ENCODE assay signal across 8 cellular contexts in genomic region chr12:30926243-30927209, GRCh38. TPM values are rescaled to one million over a fixed set of nuclear protein-coding genes. Genes with fewer than 3 reads are reported as not detected.
DNase-seq lines count a peak whose midpoint lies in the region; ATAC-seq, FAIRE-seq and TF ChIP-seq lines count a peak whose summit lies in the region.

A gene with protein sequence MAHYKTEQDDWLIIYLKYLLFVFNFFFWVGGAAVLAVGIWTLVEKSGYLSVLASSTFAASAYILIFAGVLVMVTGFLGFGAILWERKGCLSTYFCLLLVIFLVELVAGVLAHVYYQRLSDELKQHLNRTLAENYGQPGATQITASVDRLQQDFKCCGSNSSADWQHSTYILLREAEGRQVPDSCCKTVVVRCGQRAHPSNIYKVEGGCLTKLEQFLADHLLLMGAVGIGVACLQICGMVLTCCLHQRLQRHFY (plus strand): TSS chr12:30926748. CDS start chr12:30953992, 27,244 bp downstream.

- peak; percentile 70 to 76 for ATAC-seq in stimulated activated naive B cell treated with anti-CD40 and anti-IgM and Interleukin-4, amounts not matched to agents 10 μg/mL and 1 μg/mL and 100 μg/mL, for 72 hours (replicated peaks)
- ATAC-seq in GM21526 (IDR thresholded peaks at IDR 0.05; ENCODE audit: low FRiP score, unreplicated experiment): no peak

- WGBS in HUES64: 7% methylated on average over 78 of the region's 78 CpGs

- no peak within 1 kb of the TSS for H3K27ac Mint-ChIP-seq in stimulated activated naive B cell treated with anti-CD40 and anti-IgM and Interleukin-4, amounts not matched to agents 10 μg/mL and 1 μg/mL and 100 μg/mL, for 72 hours

- peak within 1 kb of the TSS; percentile 79 for H3K9ac ChIP-seq in HUES64 (ENCODE audit: low read depth, low read length)

- H3K9me3 Mint-ChIP-seq in stimulated activated naive B cell treated with anti-CD40 and anti-IgM and Interleukin-4, amounts not matched to agents 10 μg/mL and 1 μg/mL and 100 μg/mL, for 72 hours: peaks cover 0 to 3% of the 10 kb centered on the region in 2 donors

- peak within 1 kb of the TSS in 1 of 2 donors; percentile 47 for H3K4me3 Mint-ChIP-seq in stimulated activated naive B cell treated with anti-CD40 and anti-IgM and Interleukin-4, amounts not matched to agents 10 μg/mL and 1 μg/mL and 100 μg/mL, for 72 hours

- H3K36me3 Mint-ChIP-seq in stimulated activated naive B cell treated with anti-CD40 and anti-IgM and Interleukin-4, amounts not matched to agents 10 μg/mL and 1 μg/mL and 100 μg/mL, for 72 hours: no peaks in the 10 kb centered on the region

- FAIRE-seq in bronchial epithelial cell (lab: Jason Lieb, UNC): no peak

- no peaks in the 10 kb centered on the region for H3K36me3 ChIP-seq in HUES64 (ENCODE audit: insufficient read depth, low read length)
- no peaks in the 10 kb centered on the region for H3K36me3 ChIP-seq in bronchial epithelial cell (ENCODE audit: control insufficient read depth, insufficient read depth, low read length)

- peaks cover 1 to 6% of the 10 kb centered on the region in 2 donors for H3K4me1 Mint-ChIP-seq in stimulated activated naive B cell treated with anti-CD40 and anti-IgM and Interleukin-4, amounts not matched to agents 10 μg/mL and 1 μg/mL and 100 μg/mL, for 72 hours

- H3K4me3 ChIP-seq in HUES64 (ENCODE audit: low read length) (peak within 1 kb of the TSS; percentile 60), bronchial epithelial cell (ENCODE audit: low read depth, low read length) (peak within 1 kb of the TSS; percentile 10)

- H3K4me1 ChIP-seq in HUES64 (ENCODE audit: insufficient read depth, low read length): peaks cover 8% of the 10 kb centered on the region; the same call in 1 of the 2 replicates

- H3K27me3 Mint-ChIP-seq in stimulated activated naive B cell treated with anti-CD40 and anti-IgM and Interleukin-4, amounts not matched to agents 10 μg/mL and 1 μg/mL and 100 μg/mL, for 72 hours: peaks cover 56 to 68% of the 10 kb centered on the region in 2 donors

- H3K9me3 ChIP-seq in HUES64 (ENCODE audit: insufficient read depth, low read depth, low read length): no peaks in the 10 kb centered on the region

- no peak within 1 kb of the TSS for H3K27ac ChIP-seq in HUES64 (ENCODE audit: low read depth, low read length)

- DNase-seq in DMS53 (lab: John Stamatoyannopoulos, UW) (peak; percentile 85), bronchial epithelial cell (ENCODE audit: low read depth) (no peak), islet precursor cell (peak; percentile 83), NOMO-1 treated with dmso at 0.1 percent for 144 hours (lab: John Stamatoyannopoulos, UW; ENCODE audit: unreplicated experiment) (no peak)
- peak; percentile 19 for DNase-seq in stimulated activated naive B cell treated with anti-CD40 and anti-IgM and Interleukin-4, amounts not matched to agents 10 μg/mL and 1 μg/mL and 100 μg/mL, for 72 hours
- DNase-seq in activated naive CD4-positive, alpha-beta T cell treated with Interleukin-2 at 50 U/mL for 16 hours: no peak

- no peak for TF ChIP-seq CTCF in bronchial epithelial cell (IDR thresholded peaks at IDR 0.05; ENCODE audit: insufficient read depth, low read length, severe bottlenecking)

- H3K27me3 ChIP-seq in HUES64 (ENCODE audit: insufficient read depth, low read length): peaks cover 46% of the 10 kb centered on the region
- H3K27me3 ChIP-seq in bronchial epithelial cell (ENCODE audit: control insufficient read depth, insufficient read depth, low read length): peaks cover 21% of the 10 kb centered on the region

RNA-seq across cellular contexts. Expression of the gene that starts here (rescaled TPM):
- 3.6 TPM for polyA plus RNA-seq in HUES64 (2013, experiment 1 of 2)
- polyA plus RNA-seq in HUES64 (2013, experiment 2 of 2): 4.4 TPM
- total RNA-seq in bronchial epithelial cell: under 0.01 TPM in 1 of 2 replicates, not detected in the other

Comparison
In these comparisons a context has a peak if more than half of its experiments do, and no peak if none do; other contexts are left out.
1. DNase-seq: peak in DMS53 (single experiment), islet precursor cell (single experiment) and stimulated activated naive B cell treated with anti-CD40 and anti-IgM and Interleukin-4, amounts not matched to agents 10 μg/mL and 1 μg/mL and 100 μg/mL, for 72 hours (single experiment); none in bronchial epithelial cell (single experiment), activated naive CD4-positive, alpha-beta T cell treated with Interleukin-2 at 50 U/mL for 16 hours (single experiment) and NOMO-1 treated with dmso at 0.1 percent for 144 hours (single experiment).